ENCODE assay signal across 9 cellular contexts in the genomic region with DNA sequence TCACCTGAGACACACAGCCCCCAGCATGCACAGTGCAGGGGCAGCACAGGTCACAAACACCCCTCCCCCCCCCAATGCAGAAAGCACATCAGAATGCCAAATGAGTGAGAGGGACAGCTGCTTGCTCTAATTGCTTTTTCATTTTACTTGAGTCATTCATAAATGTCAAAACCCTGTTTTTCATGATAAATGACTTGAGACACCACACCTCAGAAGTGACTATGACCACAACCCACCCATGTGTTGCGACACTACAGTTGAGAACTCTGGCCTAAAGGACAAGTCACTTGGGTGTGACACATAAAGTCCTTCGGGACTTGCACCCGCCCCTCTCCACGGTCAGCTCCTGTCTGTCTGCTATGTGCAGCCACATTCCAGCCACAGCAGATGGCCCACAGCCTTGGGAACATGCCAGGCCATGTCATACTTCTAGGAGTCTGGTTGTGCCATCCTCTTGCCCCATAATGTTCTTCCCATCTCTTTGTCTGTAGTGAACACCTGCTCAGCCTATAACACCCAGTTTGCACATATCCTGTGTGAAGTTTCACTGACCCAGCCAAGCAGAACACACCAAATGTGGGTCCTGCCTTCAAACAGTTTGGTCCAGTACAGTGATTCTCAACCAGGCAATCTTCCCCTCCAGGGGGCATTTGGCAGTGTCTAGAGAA. TPM values are rescaled to one million over a fixed set of nuclear protein-coding genes. Genes with fewer than 3 reads are reported as not detected.
DNase-seq lines count a peak whose midpoint lies in the region; ATAC-seq and TF ChIP-seq lines count a peak whose summit lies in the region.
"Had no signal": no experiment of that assay in that cellular context is flagged by ENCODE, and none has a peak within 500 bp of the region (broad histone marks: within the 10 kb centered on the region; RNA-seq: fewer than 3 reads in every experiment).

No MANE protein-coding gene starts in this region.

- no peaks in the 10 kb centered on the region for H3K27me3 Mint-ChIP-seq in osteocyte (ENCODE audit: unreplicated experiment)

- H4K20me1 ChIP-seq in BLaER1 = no peaks in the 10 kb centered on the region

- no peak for TF ChIP-seq CTCF in osteocyte (IDR thresholded peaks at IDR 0.05)

- H3K36me3 ChIP-seq in BLaER1 (no peaks in the 10 kb centered on the region), duodenal mucosa (ENCODE audit: control insufficient read depth in 1 of 2, insufficient read depth in 2 of 2, low read length in 2 of 2) (no peaks in the 10 kb centered on the region)

- H3K9ac ChIP-seq in BLaER1 = peak overlapping the region; percentile 16; the same call in 1 of the 2 replicates
- peak overlapping the region in 1 of 2 donors; percentile 36 for H3K9ac ChIP-seq in duodenal mucosa (ENCODE audit: low read depth in 1 of 2, low read length in 2 of 2)

- peaks cover 25% of the 10 kb centered on the region for H3K4me1 ChIP-seq in BLaER1
- peaks cover 16 to 19% of the 10 kb centered on the region in 2 donors for H3K4me1 ChIP-seq in duodenal mucosa (ENCODE audit: control insufficient read depth in 1 of 2, insufficient read depth in 2 of 2, low read length in 2 of 2)

- no peak overlapping the region for H3K4me3 ChIP-seq in BLaER1
- H3K4me3 ChIP-seq in duodenal mucosa (ENCODE audit: low read depth in 1 of 2, low read length in 2 of 2) = peak overlapping the region in 1 of 2 donors; percentile 22
- H3K4me3 ChIP-seq: dorsolateral prefrontal cortex had no signal

- H3K4me2 ChIP-seq in BLaER1 = peak overlapping the region; percentile 56

- H3K27me3 ChIP-seq in BLaER1 (no peaks in the 10 kb centered on the region), duodenal mucosa (ENCODE audit: control insufficient read depth in 1 of 2, insufficient read depth in 2 of 2, low read length in 2 of 2) (no peaks in the 10 kb centered on the region)
- H3K27me3 ChIP-seq: dorsolateral prefrontal cortex had no signal

- H3K27ac Mint-ChIP-seq in osteocyte (ENCODE audit: unreplicated experiment) = peak overlapping the region; percentile 4

- H3K9me3 Mint-ChIP-seq in osteocyte (ENCODE audit: unreplicated experiment) = peaks cover 4% of the 10 kb centered on the region

- ATAC-seq in GM18909 (IDR thresholded peaks at IDR 0.05; ENCODE audit: poor library complexity, unreplicated experiment) (peak; percentile 95), HG03039 (IDR thresholded peaks at IDR 0.05; ENCODE audit: unreplicated experiment) (peak; percentile 80)

- DNase-seq in NCI-H524 (lab: John Stamatoyannopoulos, UW) (peak; percentile 60 to 84), osteocyte (ENCODE audit: extremely low spot score, unreplicated experiment) (no peak)
- DNase-seq in stimulated activated CD4-positive, alpha-beta T cell treated with anti-CD3 and anti-CD28 coated beads, Interleukin-2, amount 100 ng/mL, for 48 hours = no peak
- DNase-seq in activated CD8-positive, alpha-beta memory T cell treated with anti-CD3 and anti-CD28 coated beads for 24 hours = no peak

- H3K4me1 Mint-ChIP-seq in osteocyte (ENCODE audit: unreplicated experiment) = peaks cover 10% of the 10 kb centered on the region

- H3K4me3 Mint-ChIP-seq in osteocyte (ENCODE audit: unreplicated experiment) = no peak overlapping the region

- H3K9me3 ChIP-seq in BLaER1 (no peaks in the 10 kb centered on the region), duodenal mucosa (ENCODE audit: control insufficient read depth in 1 of 2, low read length in 2 of 2) (no peaks in the 10 kb centered on the region)

- H3K27ac ChIP-seq in BLaER1 = peak overlapping the region; percentile 54; the same call in 1 of the 2 replicates
- H3K27ac ChIP-seq in duodenal mucosa (ENCODE audit: low read depth, low read length) = peak overlapping the region; percentile 12
- H3K27ac ChIP-seq: dorsolateral prefrontal cortex had no signal

- H3K36me3 Mint-ChIP-seq in osteocyte (ENCODE audit: unreplicated experiment) = peaks cover 5% of the 10 kb centered on the region

RNA-seq across cellular contexts. Expression of gene RIOK3, which starts 30.2 kb away (rescaled TPM):
- 54.7 and 55.7 TPM in 2 replicates for total RNA-seq in osteocyte

Comparison
In these comparisons a context has a peak if more than half of its experiments do, and no peak if none do; other contexts are left out.
1. DNase-seq: peak in NCI-H524 (2 of 2); none in osteocyte (single experiment), stimulated activated CD4-positive, alpha-beta T cell treated with anti-CD3 and anti-CD28 coated beads, Interleukin-2, amount 100 ng/mL, for 48 hours (0 of 2) and activated CD8-positive, alpha-beta memory T cell treated with anti-CD3 and anti-CD28 coated beads for 24 hours (single experiment).